In the genomic region with DNA sequence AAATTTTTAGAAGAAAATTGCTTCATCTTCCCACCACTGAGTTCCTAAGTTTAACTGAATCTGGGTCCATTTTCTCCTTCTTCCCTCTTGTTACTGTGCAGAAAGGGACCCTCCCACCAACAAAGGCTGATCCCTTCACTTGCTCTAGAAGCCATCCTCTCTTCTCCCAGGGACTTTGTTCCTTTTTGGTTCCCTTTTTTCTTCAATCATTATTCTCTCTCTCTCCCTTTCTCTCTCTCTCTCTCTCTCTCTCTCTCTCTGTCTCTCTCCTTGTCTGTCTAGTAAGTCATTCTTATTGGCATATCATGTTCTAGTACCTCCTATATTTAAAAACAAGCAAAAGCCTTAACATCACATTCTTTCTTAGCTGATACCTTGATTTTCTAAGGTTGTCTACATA, we compare ENCODE assay signal across 18 cellular contexts. TPM values are rescaled to one million over a fixed set of nuclear protein-coding genes. Genes with fewer than 3 reads are reported as not detected.
DNase-seq lines count a peak whose midpoint lies in the region; ATAC-seq, FAIRE-seq and TF ChIP-seq lines count a peak whose summit lies in the region.
"Had no signal": no experiment of that assay in that cellular context is flagged by ENCODE, and none has a peak within 500 bp of the region (broad histone marks: within the 10 kb centered on the region; RNA-seq: fewer than 3 reads in every experiment).

No MANE protein-coding gene starts in this region.

- H3K9ac ChIP-seq in IMR-90 (ENCODE audit: low read depth, low read length) (no peak overlapping the region), K562 (ENCODE audit: insufficient read depth in 1 of 2, low read depth in 2 of 2, low read length in 2 of 2) (no peak overlapping the region)

- H3K79me2 ChIP-seq in K562 (ENCODE audit: control insufficient read depth, insufficient read depth, low read length), result no peaks in the 10 kb centered on the region

- intact Hi-C loops in IMR-90 (cut with micrococcal nuclease), result no loop called here
- intact Hi-C loops in K562 (cut with micrococcal nuclease), result no loop called here
- intact Hi-C loops in psoas muscle (cut with DNase I), result loop anchor here in 1 of 2 donors (2.0 kb wide), 2 partner anchors 35 to 81 kb away; no protein-coding TSS in a partner anchor
- intact Hi-C loops in ovary (cut with DNase I), result no loop called here

- no peak overlapping the region for H3K4ac ChIP-seq in IMR-90 (ENCODE audit: low read depth, low read length)

- H3K27ac ChIP-seq in A549 (peak overlapping the region in 1 of 2 experiments; percentile 51; a peak in 2 of 6 replicates), IMR-90 (ENCODE audit: insufficient read depth, low read length) (no peak overlapping the region), K562 (ENCODE audit: extremely low read depth, low read depth, low read length) (no peak overlapping the region), psoas muscle (peak overlapping the region; percentile 88), RWPE1 (no peak overlapping the region), ovary (no peak overlapping the region)

- H3K36me3 ChIP-seq in IMR-90 (ENCODE audit: control insufficient read depth, insufficient read depth, low read length), result no peaks in the 10 kb centered on the region
- no peaks in the 10 kb centered on the region for H3K36me3 ChIP-seq in K562 (ENCODE audit: control insufficient read depth, insufficient read depth, low read length)
- H3K36me3 ChIP-seq in psoas muscle (ENCODE audit: insufficient read depth in 1 of 2, low read depth in 1 of 2), result no peaks in the 10 kb centered on the region
- no peaks in the 10 kb centered on the region for H3K36me3 ChIP-seq in ovary
- H3K36me3 ChIP-seq: MG63 had no signal

- no peaks in the 10 kb centered on the region for H3K36me3 Mint-ChIP-seq in T-helper 2 cell treated with Interferon-gamma antibody and Interleukin-4, amounts not matched to agents 5 μg/mL and 100 μg/mL, for 36 hours (ENCODE audit: low read depth)

- BruUV-seq in IMR-90 (replicated peaks; lab: Mats Ljungman, UMichigan), result no TSS peak
- no TSS peak for BruUV-seq in K562 (replicated peaks; lab: Mats Ljungman, UMichigan)

- dilution Hi-C loops in IMR-90 (cut with HindIII; ENCODE audit: low sequenced_read_pairs, unreplicated experiment), result no loop called here

- FAIRE-seq in A549 (lab: Jason Lieb, UNC) (no peak), K562 (lab: Jason Lieb, UNC) (no peak)
- FAIRE-seq: A204.1, G401.6 had no signal

- H2BK5ac ChIP-seq in IMR-90 (ENCODE audit: low read depth, low read length, poor library complexity, severe bottlenecking), result no peak overlapping the region

- H4K20me1 ChIP-seq in IMR-90 (ENCODE audit: insufficient read depth, low read length), result no peaks in the 10 kb centered on the region
- H4K20me1 ChIP-seq in K562 (replicated peaks; ENCODE audit: control insufficient read depth, insufficient read depth, low read length), result no peaks in the 10 kb centered on the region

- H3K27me3 Mint-ChIP-seq in T-helper 2 cell treated with Interferon-gamma antibody and Interleukin-4, amounts not matched to agents 5 μg/mL and 100 μg/mL, for 36 hours (ENCODE audit: low read depth), result peaks cover 11% of the 10 kb centered on the region

- H3K27me3 ChIP-seq in IMR-90 (ENCODE audit: control insufficient read depth, insufficient read depth, low read length) (no peaks in the 10 kb centered on the region), K562 (ENCODE audit: control insufficient read depth in 2 of 2, insufficient read depth in 2 of 2, low read length in 2 of 2) (no peaks in the 10 kb centered on the region), psoas muscle (ENCODE audit: insufficient read depth in 3 of 3, low read length in 2 of 3) (no peaks in the 10 kb centered on the region), ovary (no peaks in the 10 kb centered on the region)
- H3K27me3 ChIP-seq: MG63 had no signal

- H3K4me2 ChIP-seq in A549 (peak overlapping the region; percentile 48), IMR-90 (ENCODE audit: low read depth, low read length) (no peak overlapping the region), K562 (ENCODE audit: insufficient read depth, low read length) (no peak overlapping the region)

- no peak overlapping the region for H3K23ac ChIP-seq in IMR-90 (ENCODE audit: low read depth, low read length)

- TF ChIP-seq EP300 in A549 (IDR thresholded peaks at IDR 0.05), result no peak
- TF ChIP-seq EP300 in K562 (IDR thresholded peaks at IDR 0.05; ENCODE audit: low read length), result no peak
- no peak for TF ChIP-seq EP300 in ovary (IDR thresholded peaks at IDR 0.05)

- H3K4me3 ChIP-seq in A549 (no peak overlapping the region), IMR-90 (ENCODE audit: insufficient read depth, low read depth, low read length) (no peak overlapping the region), K562 (no peak overlapping the region), psoas muscle (no peak overlapping the region), ovary (no peak overlapping the region)
- H3K4me3 ChIP-seq: MG63 had no signal

- H3K4me1 ChIP-seq in A549 (peaks cover 12% of the 10 kb centered on the region), IMR-90 (ENCODE audit: control insufficient read depth, insufficient read depth, low read length) (peaks cover 10% of the 10 kb centered on the region), K562 (replicated peaks in 1 of 2; ENCODE audit: control insufficient read depth in 2 of 2, insufficient read depth in 2 of 2, low read length in 2 of 2) (no peaks in the 10 kb centered on the region; a peak in 1 of 5 replicates), psoas muscle (peaks cover 11% of the 10 kb centered on the region), ovary (ENCODE audit: insufficient read depth) (no peaks in the 10 kb centered on the region)

- H4K5ac ChIP-seq in IMR-90 (ENCODE audit: low read depth, low read length), result no peak overlapping the region; the same call in 1 of the 2 replicates

- no peaks in the 10 kb centered on the region for H3K9me3 ChIP-seq in A549
- H3K9me3 ChIP-seq in IMR-90 (ENCODE audit: control insufficient read depth, insufficient read depth, low read length), result no peaks in the 10 kb centered on the region
- no peaks in the 10 kb centered on the region for H3K9me3 ChIP-seq in K562 (replicated peaks; ENCODE audit: control insufficient read depth, insufficient read depth, low read depth, low read length)
- H3K9me3 ChIP-seq in psoas muscle, result no peaks in the 10 kb centered on the region
- H3K9me3 ChIP-seq in ovary, result no peaks in the 10 kb centered on the region
- H3K9me3 ChIP-seq: MG63 had no signal

- no peak for TF ChIP-seq RAD21 in A549 (conservative IDR thresholded peaks at IDR 0.05 in 1 of 2, IDR thresholded peaks at IDR 0.05 in 1 of 2)
- TF ChIP-seq RAD21 in IMR-90 (IDR thresholded peaks at IDR 0.05; ENCODE audit: low read length), result no peak
- TF ChIP-seq RAD21 in K562 (CRISPR knock-in tag; conservative IDR thresholded peaks at IDR 0.05 in 1 of 2, IDR thresholded peaks at IDR 0.05 in 1 of 2), result no peak

- in situ Hi-C loops in IMR-90 (cut with MboI; ENCODE audit: low sequenced_read_pairs), result no loop called here
- in situ Hi-C loops in K562 (cut with MboI), result no loop called here

- no peak overlapping the region for H3K27ac Mint-ChIP-seq in T-helper 2 cell treated with Interferon-gamma antibody and Interleukin-4, amounts not matched to agents 5 μg/mL and 100 μg/mL, for 36 hours

- POLR2A ChIA-PET in A549 (lab: Yijun Ruan, JAX) (interaction anchor here (0.6 kb wide), 1 partner anchor 33 kb away, joined by 5 read pairs; no protein-coding TSS in a partner anchor), IMR-90 (lab: Charles Lee; ENCODE audit: unreplicated experiment) (no interaction called here), K562 (lab: Yijun Ruan, JAX) (interaction anchor here (0.7 to 0.9 kb wide), 2 partner anchors 34 to 59 kb away, joined by 3 read pairs; no protein-coding TSS in a partner anchor), RWPE1 (lab: Yijun Ruan, JAX; ENCODE audit: low non-redundant PET) (no interaction called here)

- ATAC-seq in A549 (no peak), IMR-90 (ENCODE audit: low read depth) (no peak), K562 (no peak), psoas muscle (peak; percentile 6 to 38 (median 18))

- CTCF ChIA-PET in A549 (lab: Yijun Ruan, JAX), result no interaction called here
- CTCF ChIA-PET in IMR-90 (lab: Yijun Ruan, JAX), result interaction anchor here (0.9 kb wide), 1 partner anchor 21 kb away, joined by 6 read pairs; no protein-coding TSS in a partner anchor
- CTCF ChIA-PET in K562 (lab: Yijun Ruan, JAX; ENCODE audit: low intra/inter-chr PET ratio), result no interaction called here
- CTCF ChIA-PET in RWPE1 (lab: Yijun Ruan, JAX), result no interaction called here

- TF ChIP-seq CTCF in A549 (IDR thresholded peaks at IDR 0.05) (no peak), IMR-90 (conservative IDR thresholded peaks at IDR 0.05; ENCODE audit: low read depth, low read length) (no peak), K562 (IDR thresholded peaks at IDR 0.05 in 2 of 3, conservative IDR thresholded peaks at IDR 0.05 in 1 of 3; ENCODE audit: insufficient read depth in 2 of 3, low read depth in 1 of 3, low read length in 3 of 3) (no peak), psoas muscle (IDR thresholded peaks at IDR 0.05) (no peak), RWPE1 (conservative IDR thresholded peaks at IDR 0.05; ENCODE audit: low read depth) (no peak), ovary (IDR thresholded peaks at IDR 0.05) (no peak)

- H4K91ac ChIP-seq in IMR-90 (ENCODE audit: insufficient read depth, low read depth, low read length), result no peak overlapping the region

- TF ChIP-seq POLR2A in A549 (IDR thresholded peaks at IDR 0.05; ENCODE audit: low read length), result no peak
- no peak for TF ChIP-seq POLR2A in IMR-90 (IDR thresholded peaks at IDR 0.05; ENCODE audit: low read depth, low read length)
- TF ChIP-seq POLR2A in K562 (conservative IDR thresholded peaks at IDR 0.05), result no peak
- TF ChIP-seq POLR2A in ovary (IDR thresholded peaks at IDR 0.05), result no peak

- peak overlapping the region; percentile 76; the same call in 1 of the 2 replicates for H2BK20ac ChIP-seq in IMR-90 (ENCODE audit: low read depth, low read length)

- no peak overlapping the region for H2AK9ac ChIP-seq in IMR-90 (replicated peaks; ENCODE audit: low read depth, low read length, poor library complexity)

- H3K14ac ChIP-seq in IMR-90 (replicated peaks; ENCODE audit: low read depth, low read length), result no peak overlapping the region

- H2AK5ac ChIP-seq in IMR-90 (ENCODE audit: low read depth, low read length), result no peak overlapping the region

- H4K8ac ChIP-seq in IMR-90 (ENCODE audit: low read depth in 2 of 2, low read length in 2 of 2), result peak overlapping the region in 1 of 2 experiments; percentile 50; a peak in 2 of 4 replicates

- no peaks in the 10 kb centered on the region for H3K4me1 Mint-ChIP-seq in T-helper 2 cell treated with Interferon-gamma antibody and Interleukin-4, amounts not matched to agents 5 μg/mL and 100 μg/mL, for 36 hours (ENCODE audit: low read depth)

- H3K9me3 Mint-ChIP-seq in T-helper 2 cell treated with Interferon-gamma antibody and Interleukin-4, amounts not matched to agents 5 μg/mL and 100 μg/mL, for 36 hours, result no peaks in the 10 kb centered on the region

- H3K4me3 Mint-ChIP-seq in T-helper 2 cell treated with Interferon-gamma antibody and Interleukin-4, amounts not matched to agents 5 μg/mL and 100 μg/mL, for 36 hours, result no peak overlapping the region

- peak overlapping the region; percentile 10; the same call in 1 of the 2 replicates for H3K18ac ChIP-seq in IMR-90 (ENCODE audit: low read depth, low read length)

- H2BK15ac ChIP-seq in IMR-90 (ENCODE audit: low read depth, low read length), result no peak overlapping the region

- DNase-seq in A549 (ENCODE audit: low read depth in 1 of 2, low spot score in 1 of 2) (no peak), IMR-90 (no peak), K562 (ENCODE audit: extremely low read depth in 1 of 4, low spot score in 3 of 4) (no peak), psoas muscle (no peak), RWPE1 (ENCODE audit: low spot score) (no peak), ovary (no peak)
- DNase-seq in activated CD4-positive, CD25-positive, alpha-beta regulatory T cell (lab: John Stamatoyannopoulos, UW), result no peak
- DNase-seq in T-helper 2 cell treated with Interferon-gamma antibody and Interleukin-4, amounts not matched to agents 5 μg/mL and 100 μg/mL, for 36 hours (ENCODE audit: low spot score), result no peak
- DNase-seq: C1 segment of cervical spinal cord, DND-41, GOT3, KG1, NCI-H1105 treated with DMSO at 0.1 percent for 48 hours, NCI-H1694 treated with DMSO at 0.1 percent for 48 hours, NCI-H345 had no signal

- H2AFZ ChIP-seq in IMR-90 (replicated peaks; ENCODE audit: low read length, poor library complexity) (no peak overlapping the region), K562 (ENCODE audit: low read depth, low read length) (peak overlapping the region; percentile 49; the same call in 1 of the 2 replicates)

- H3K79me1 ChIP-seq in IMR-90 (ENCODE audit: low read depth in 1 of 2, low read length in 2 of 2), result no peaks in the 10 kb centered on the region

- no peak overlapping the region for H3K56ac ChIP-seq in IMR-90 (ENCODE audit: extremely low read depth, insufficient read depth, low read length)

- peak overlapping the region; percentile 16; the same call in 1 of the 2 replicates for H2BK120ac ChIP-seq in IMR-90 (ENCODE audit: low read depth, low read length)

- H3K9me1 ChIP-seq in IMR-90 (ENCODE audit: insufficient read depth, low read length) (peaks cover 8% of the 10 kb centered on the region), K562 (ENCODE audit: control insufficient read depth, insufficient read depth, low read length) (no peaks in the 10 kb centered on the region)

RNA-seq across cellular contexts. Expression of a gene that starts 31.7 kb away (rescaled TPM):
- polyA plus RNA-seq in A549 (2011; rRNA removed) (26.6 and 44.7 TPM in 2 replicates), A549 (2017; fragmentation: RNase III; extraction: RNeasy Plus Mini Kit Qiagen cat#74134 plus additional on column Dnase treatment) (36.0 to 49.6 TPM (median 41.6 TPM) in 3 replicates), IMR-90 (2012; rRNA removed) (114 and 129 TPM in 2 replicates), K562 (2011; rRNA removed) (62.1 and 67.7 TPM in 2 replicates), K562 (2014; fragmentation: Illumina TruSeq; extraction: Trizol) (70.7 and 71.9 TPM in 2 replicates), K562 (2014; fragmentation: Nextera tagmentation; extraction: Ambion mirVana) (10 to 100 TPM; 21.3 to 22.4 TPM), K562 (2014; rRNA removed) (118 and 142 TPM in 2 replicates), psoas muscle (100 to 1,000 TPM in 2 of 3 donors, 10 to 100 TPM in 1; 88.8 to 248 (median 197) TPM), ovary (100 to 1,000 TPM in 1 of 2 donors, 10 to 100 TPM in 1; 49.2 to 103 TPM)
- 67.8 and 72.1 TPM in 2 replicates for polyA plus RNA-seq in A549 (2012; cell fraction: cytosol; rRNA removed)
- 113 and 126 TPM in 2 replicates for polyA plus RNA-seq in A549 (2012; cell fraction: nucleus; rRNA removed)
- 4.6 and 7.2 TPM in 2 replicates for polyA minus RNA-seq in A549 (2011; rRNA and poly(A)+ RNA removed)
- total RNA-seq in IMR-90 (2012; rRNA removed) (10.9 and 16.7 TPM in 2 replicates), K562 (2014; rRNA removed) (124 and 128 TPM in 2 replicates), K562 (2014; rRNA removed; fragmentation: Illumina TruSeq; extraction: Trizol) (47.2 and 53.9 TPM in 2 replicates), K562 (2015; rRNA removed; fragmentation: Illumina TruSeq; extraction: Trizol) (35.6 and 36.3 TPM in 2 replicates), K562 (2021) (131 and 156 TPM in 2 replicates), psoas muscle (100 to 1,000 TPM in 3 of 4 donors, 10 to 100 TPM in 1; 93.5 to 505 (median 230) TPM), ovary (100 to 1,000 TPM in 1 of 7 donors, 10 to 100 TPM in 6; 22.1 to 132 (median 36.2) TPM)
- polyA plus RNA-seq in IMR-90 (2012; cell fraction: cytosol; rRNA removed), result 128 and 171 TPM in 2 replicates
- polyA plus RNA-seq in IMR-90 (2012; cell fraction: nucleus; rRNA removed; ENCODE audit: low replicate concordance), result 210 and 388 TPM in 2 replicates
- 90.8 and 102 TPM in 2 replicates for total RNA-seq in K562 (2011; cell fraction: chromatin; rRNA removed; ENCODE audit: low replicate concordance)
- 107 and 116 TPM in 2 replicates for total RNA-seq in K562 (2011; cell fraction: nucleolus; rRNA removed)
- total RNA-seq in K562 (2011; cell fraction: nucleoplasm; rRNA removed), result 70.0 and 72.2 TPM in 2 replicates
- 70.5 and 81.1 TPM in 2 replicates for polyA plus RNA-seq in K562 (2011; cell fraction: cytosol; rRNA removed)
- 121 and 179 TPM in 2 replicates for polyA plus RNA-seq in K562 (2011; cell fraction: nucleus; rRNA removed)
- 105 and 115 TPM in 2 replicates for polyA plus RNA-seq in K562 (2012)
- polyA minus RNA-seq in K562 (2011; rRNA and poly(A)+ RNA removed), result 20.1 and 28.5 TPM in 2 replicates
- polyA minus RNA-seq in K562 (2011; cell fraction: cytosol; rRNA and poly(A)+ RNA removed), result 39.4 and 64.1 TPM in 2 replicates
- 113 and 146 TPM in 2 replicates for polyA minus RNA-seq in K562 (2011; cell fraction: nucleus; rRNA and poly(A)+ RNA removed)

Comparison
In these comparisons a context has a peak if more than half of its experiments do, and no peak if none do; other contexts are left out.
1. ATAC-seq: peak in psoas muscle (4 of 4); none in A549 (0 of 2), IMR-90 (single experiment) and K562 (single experiment).
2. POLR2A ChIA-PET loops: an anchor here in A549 (0.6 kb wide) and K562 (0.7 to 0.9 kb wide); none called in IMR-90 and RWPE1.